8 cellular contexts compared by ENCODE assay signal in the genomic region with DNA sequence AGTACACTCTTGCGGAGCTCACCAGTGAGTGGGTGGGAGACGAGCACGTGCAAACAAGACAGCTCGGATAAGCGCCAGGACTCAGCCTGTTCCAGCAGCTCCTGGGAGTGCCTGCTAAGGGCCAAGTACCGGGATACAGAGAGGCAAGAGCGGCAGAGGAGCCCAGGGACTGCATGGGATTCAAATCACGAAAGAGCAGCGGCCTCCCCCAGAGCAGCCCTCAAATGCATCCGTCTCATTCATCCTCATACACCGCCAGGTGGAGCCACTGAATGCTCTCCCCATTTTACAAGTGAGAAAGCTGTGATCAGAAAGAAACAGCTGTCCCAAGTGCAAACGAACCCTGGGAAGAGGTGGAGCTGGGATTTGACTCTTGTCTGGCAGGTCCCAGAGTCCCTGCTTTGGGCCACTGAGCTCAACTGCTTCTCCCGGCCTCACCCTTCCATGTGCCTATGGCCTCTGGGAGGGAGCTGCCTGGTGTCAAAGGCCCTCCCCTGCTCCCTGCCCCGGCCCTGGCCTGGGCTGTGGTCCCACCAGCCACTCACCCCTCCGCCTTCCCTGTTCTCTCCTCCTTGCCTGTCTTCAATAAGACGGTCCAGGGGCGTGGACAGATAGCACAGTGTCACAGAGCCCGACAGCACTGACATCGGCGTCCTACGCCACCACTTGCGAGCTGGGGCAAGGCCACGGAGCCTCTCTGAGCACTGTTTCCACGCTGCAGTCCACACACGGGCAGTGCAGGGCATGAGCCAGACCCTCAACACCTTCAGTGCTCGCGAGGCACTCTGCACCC.
DNase-seq lines count a peak whose midpoint lies in the region; ATAC-seq, FAIRE-seq and TF ChIP-seq lines count a peak whose summit lies in the region.
"Had no signal": no experiment of that assay in that cellular context is flagged by ENCODE, and none has a peak within 500 bp of the region (broad histone marks: within the 10 kb centered on the region; RNA-seq: fewer than 3 reads in every experiment).

No MANE protein-coding gene starts in this region.

- TF ChIP-seq CTCF in GM12801 (IDR thresholded peaks at IDR 0.05; ENCODE audit: extremely low read depth, insufficient read length) (peak; percentile 58), brain microvascular endothelial cell (IDR thresholded peaks at IDR 0.05; ENCODE audit: low read depth, low read length, missing control alignments) (peak; percentile 86)

- no peaks in the 10 kb centered on the region for H3K36me3 Mint-ChIP-seq in T-cell

- H3K27me3 Mint-ChIP-seq in T-cell = peaks cover 0 to 1% of the 10 kb centered on the region in 2 donors

- peak overlapping the region; percentile 30 for H3K4me3 ChIP-seq in brain microvascular endothelial cell (ENCODE audit: low read depth, low read length)
- no peak overlapping the region for H3K4me3 ChIP-seq in small intestine (ENCODE audit: low read depth in 1 of 2, low read length in 2 of 2)

- H3K9me3 ChIP-seq in small intestine (ENCODE audit: control insufficient read depth, low read depth) = no peaks in the 10 kb centered on the region

- H3K4me3 Mint-ChIP-seq in T-cell = no peak overlapping the region

- POLR2A ChIA-PET in T-cell (lab: Charles Lee) = no interaction called here

- 58 to 62% (median 59%) methylated on average over 27 of the region's 27 CpGs for WGBS in small intestine, 3 donors

- CTCF ChIA-PET in T-cell (lab: Charles Lee) = interaction anchor here (0.5 to 1.9 kb wide), 7 partner anchors 11 to 821 kb away, joined by 3 to 11 read pairs (median 4); no protein-coding TSS in a partner anchor

- peaks cover 0 to 21% (median 9%) of the 10 kb centered on the region in 3 donors for H3K4me1 Mint-ChIP-seq in T-cell

- in situ Hi-C loops in brain microvascular endothelial cell (cut with HindIII; ENCODE audit: low pct_ligation_motif_present, low sequenced_read_pairs) = no loop called here

- H3K9me3 Mint-ChIP-seq in T-cell = no peaks in the 10 kb centered on the region

- H3K27ac Mint-ChIP-seq in T-cell = no peak overlapping the region

- peaks cover 0 to 2% of the 10 kb centered on the region in 2 donors for H3K4me1 ChIP-seq in small intestine (ENCODE audit: control insufficient read depth in 2 of 2, insufficient read depth in 1 of 2, low read depth in 1 of 2, low read length in 1 of 2)

- H3K27me3 ChIP-seq in brain microvascular endothelial cell (replicated peaks) = no peaks in the 10 kb centered on the region
- no peaks in the 10 kb centered on the region for H3K27me3 ChIP-seq in small intestine (ENCODE audit: control insufficient read depth in 2 of 2, insufficient read depth in 2 of 2, low read length in 2 of 2)

- ATAC-seq in T-cell (replicated peaks in 1 of 4) = peak; percentile 43 to 71 (median 67)
- no peak for ATAC-seq in HG03342 (IDR thresholded peaks at IDR 0.05; ENCODE audit: unreplicated experiment)

- no peak overlapping the region for H3K27ac ChIP-seq in brain microvascular endothelial cell
- H3K27ac ChIP-seq in small intestine (ENCODE audit: low read depth in 1 of 2, low read length in 1 of 2) = no peak overlapping the region

- FAIRE-seq in small intestine (lab: Jason Lieb, UNC) = no peak
- FAIRE-seq: endometrium had no signal

- DNase-seq in MV-4-11 (lab: John Stamatoyannopoulos, UW) (peak; percentile 48), T-cell (peak in 22 of 34 experiments; percentile 23 to 55 (median 43)), brain microvascular endothelial cell (peak; percentile 70), iPS DF 4.7 (ENCODE audit: extremely low read depth, low spot score) (peak; percentile 69), small intestine (peak; percentile 79)

- H3K36me3 ChIP-seq in brain microvascular endothelial cell (replicated peaks) (no peaks in the 10 kb centered on the region), small intestine (ENCODE audit: control insufficient read depth in 2 of 2, insufficient read depth in 2 of 2, low read length in 2 of 2) (no peaks in the 10 kb centered on the region)
